9 cellular contexts compared by ENCODE assay signal in the genomic region with DNA sequence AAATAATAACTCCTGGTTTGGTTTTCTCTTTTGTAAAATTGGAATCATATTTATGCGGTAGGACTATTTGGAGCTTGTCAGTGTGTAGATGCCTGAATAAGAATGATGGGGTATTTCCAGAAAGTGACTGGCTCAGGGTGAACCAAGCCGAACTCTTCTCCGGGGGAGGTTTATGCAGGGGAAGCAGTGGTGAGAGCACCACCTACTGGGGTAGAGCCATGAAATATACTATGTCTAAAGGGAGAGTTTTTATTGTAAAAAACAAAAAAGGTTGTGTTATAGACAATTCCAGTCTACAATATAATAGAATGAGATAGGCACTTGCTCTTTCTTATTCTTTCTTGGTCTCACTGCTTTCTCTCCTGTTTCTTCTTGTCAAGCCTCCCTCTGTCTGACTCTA.
DNase-seq lines count a peak whose midpoint lies in the region; ATAC-seq and TF ChIP-seq lines count a peak whose summit lies in the region.
"Had no signal": no experiment of that assay in that cellular context is flagged by ENCODE, and none has a peak within 500 bp of the region (broad histone marks: within the 10 kb centered on the region; RNA-seq: fewer than 3 reads in every experiment).

No MANE protein-coding gene starts in this region.

- no peak overlapping the region for H4K5ac ChIP-seq in mesendoderm (ENCODE audit: low read length)

- no peak overlapping the region for H3K18ac ChIP-seq in mesendoderm (ENCODE audit: low read length)

- H3K4ac ChIP-seq in mesendoderm (ENCODE audit: low read depth, low read length) = no peak overlapping the region

- no peak overlapping the region for H3K4me2 ChIP-seq in mesendoderm (ENCODE audit: low read length)

- ATAC-seq in HG03469 (IDR thresholded peaks at IDR 0.05; ENCODE audit: unreplicated experiment) (peak; percentile 59), HG03135 (IDR thresholded peaks at IDR 0.05; ENCODE audit: unreplicated experiment) (no peak)
- ATAC-seq: mucosa of descending colon had no signal

- H2BK120ac ChIP-seq in mesendoderm (ENCODE audit: low read depth, low read length) = no peak overlapping the region

- H2AK5ac ChIP-seq in mesendoderm (ENCODE audit: low read length) = no peak overlapping the region

- H3K79me2 ChIP-seq in mesendoderm (ENCODE audit: control insufficient read depth, insufficient read depth, low read length) = no peaks in the 10 kb centered on the region

- H3K4me3 ChIP-seq in GM06990 (replicated peaks; ENCODE audit: low read depth, low read length) (no peak overlapping the region), mesendoderm (ENCODE audit: low read length) (no peak overlapping the region)
- H3K4me3 ChIP-seq: mucosa of descending colon had no signal

- no CpG with 5 or more reads among the region's 3 CpGs for WGBS in mesendoderm (ENCODE audit: extremely low coverage, insufficient coverage, low lambda C conversion rate)

- peak overlapping the region; percentile 19 for H2BK15ac ChIP-seq in mesendoderm (replicated peaks; ENCODE audit: low read depth)

- H3K36me3 ChIP-seq in GM06990 (ENCODE audit: control insufficient read depth, insufficient read depth, low read length) = no peaks in the 10 kb centered on the region
- H3K36me3 ChIP-seq in mesendoderm (ENCODE audit: control insufficient read depth, insufficient read depth, low read length) = no peaks in the 10 kb centered on the region

- DNase-seq in GM06990 (ENCODE audit: extremely low read depth, insufficient read length) = no peak
- DNase-seq in amniotic epithelial cell (ENCODE audit: low read depth) = peak; percentile 48
- DNase-seq in mesendoderm = peak; percentile 65
- no peak for DNase-seq in stimulated activated CD4-positive, alpha-beta T cell treated with anti-CD3 and anti-CD28 coated beads, Interleukin-2, amount 100 ng/mL, for 24 hours
- no peak for DNase-seq in amniotic stem cell (lab: John Stamatoyannopoulos, UW)
- no peak for DNase-seq in NCI-H2107 (lab: John Stamatoyannopoulos, UW)

- H3K79me1 ChIP-seq in mesendoderm (ENCODE audit: low read length) = no peaks in the 10 kb centered on the region

- H3K27ac ChIP-seq in mesendoderm (ENCODE audit: low read depth, low read length) = no peak overlapping the region

- H3K23ac ChIP-seq in mesendoderm (ENCODE audit: low read length) = no peak overlapping the region

- no peaks in the 10 kb centered on the region for H3K27me3 ChIP-seq in GM06990 (replicated peaks; ENCODE audit: control insufficient read depth, insufficient read depth, low read length)
- H3K27me3 ChIP-seq in mesendoderm (ENCODE audit: insufficient read depth, low read length, poor library complexity) = no peaks in the 10 kb centered on the region

- peak; percentile 42 for TF ChIP-seq CTCF in GM06990 (IDR thresholded peaks at IDR 0.05; ENCODE audit: insufficient read depth, low read length, poor library complexity, severe bottlenecking)

- H2BK5ac ChIP-seq in mesendoderm (ENCODE audit: low read length) = no peak overlapping the region

- H3K56ac ChIP-seq in mesendoderm (ENCODE audit: low read length) = no peak overlapping the region

- H3K9ac ChIP-seq in mesendoderm (ENCODE audit: low read length) = no peak overlapping the region

- H4K8ac ChIP-seq in mesendoderm (ENCODE audit: low read depth, low read length) = no peak overlapping the region

- no peaks in the 10 kb centered on the region for H3K4me1 ChIP-seq in mesendoderm (ENCODE audit: control insufficient read depth, low read depth, low read length)

Comparison
In these comparisons a context has a peak if more than half of its experiments do, and no peak if none do; other contexts are left out.
1. DNase-seq: peak in amniotic epithelial cell (single experiment) and mesendoderm (single experiment); none in GM06990 (single experiment), stimulated activated CD4-positive, alpha-beta T cell treated with anti-CD3 and anti-CD28 coated beads, Interleukin-2, amount 100 ng/mL, for 24 hours (0 of 2), amniotic stem cell (single experiment) and NCI-H2107 (single experiment).